15 cellular contexts compared by ENCODE assay signal in the genomic region with DNA sequence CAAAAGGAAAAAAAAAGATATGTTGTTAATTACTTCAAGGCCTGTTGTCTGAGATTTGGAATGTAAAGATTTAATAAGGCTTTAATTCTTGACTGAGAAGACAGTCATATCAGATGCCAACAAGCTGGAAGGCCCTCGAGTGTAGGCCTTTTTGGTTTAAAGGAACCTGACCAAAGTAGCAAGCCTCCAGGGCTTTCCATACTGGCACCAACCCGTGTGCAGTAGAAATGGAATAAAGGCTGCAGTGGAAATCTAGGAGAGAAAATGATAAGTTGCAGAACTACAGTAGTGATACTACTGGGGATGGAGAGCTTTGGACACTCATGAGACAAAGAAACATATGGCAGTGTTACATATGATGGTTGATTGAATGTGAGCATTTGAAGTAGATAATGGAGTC.
DNase-seq lines count a peak whose midpoint lies in the region; ATAC-seq, FAIRE-seq and TF ChIP-seq lines count a peak whose summit lies in the region.
"Had no signal": no experiment of that assay in that cellular context is flagged by ENCODE, and none has a peak within 500 bp of the region (broad histone marks: within the 10 kb centered on the region; RNA-seq: fewer than 3 reads in every experiment).

No MANE protein-coding gene starts in this region.

- no peaks in the 10 kb centered on the region for H3K27me3 ChIP-seq in neural cell (ENCODE audit: insufficient read depth, low read depth, low read length)
- H3K27me3 ChIP-seq: BE2C, SJCRH30 had no signal

- no peak for TF ChIP-seq RAD21 in neural cell (conservative IDR thresholded peaks at IDR 0.05)

- H3K27ac ChIP-seq in SK-N-MC (peak overlapping the region; percentile 15; the same call in 1 of the 2 replicates), neural cell (ENCODE audit: low read length) (peak overlapping the region; percentile 92)
- H3K27ac ChIP-seq: SJCRH30 had no signal

- no peak overlapping the region for H2AFZ ChIP-seq in neural cell (ENCODE audit: low read depth, low read length)

- in situ Hi-C loops in G401 (cut with HindIII; ENCODE audit: low sequenced_read_pairs) = no loop called here

- no peak for FAIRE-seq in H54 (lab: Jason Lieb, UNC)
- FAIRE-seq: D721Med, RCC 7860 had no signal

- no peaks in the 10 kb centered on the region for H3F3A ChIP-seq in neural cell (ENCODE audit: insufficient read depth, low read length, poor library complexity, severe bottlenecking)

- no peak overlapping the region for H3K4me2 ChIP-seq in neural cell (ENCODE audit: low read length)

- H3K36me3 ChIP-seq in SK-N-MC (ENCODE audit: insufficient read depth, low read length) (no peaks in the 10 kb centered on the region), neural cell (ENCODE audit: insufficient read depth, low read length) (no peaks in the 10 kb centered on the region)
- H3K36me3 ChIP-seq: BE2C, SJCRH30 had no signal

- no peaks in the 10 kb centered on the region for H3K9me2 ChIP-seq in neural cell (ENCODE audit: insufficient read depth, low read length)

- H3K27ac Mint-ChIP-seq in activated naive CD4-positive, alpha-beta T cell treated with anti-CD3 and anti-CD28 coated beads, Interleukin-2, amount 50 U/mL, for 72 hours = no peak overlapping the region
- H3K27ac Mint-ChIP-seq: T-helper 1 cell treated with Interleukin-12 subunit alpha and Interleukin-12 subunit beta and Interleukin-4 antibody, amounts not matched to agents 30 μg/mL and 1 μg/mL, for 36 hours had no signal

- H3K9me3 Mint-ChIP-seq in activated naive CD4-positive, alpha-beta T cell treated with anti-CD3 and anti-CD28 coated beads, Interleukin-2, amount 50 U/mL, for 72 hours = peaks cover 0 to 4% of the 10 kb centered on the region in 2 donors
- H3K9me3 Mint-ChIP-seq: T-helper 1 cell treated with Interleukin-12 subunit alpha and Interleukin-12 subunit beta and Interleukin-4 antibody, amounts not matched to agents 30 μg/mL and 1 μg/mL, for 36 hours had no signal

- H3K9me3 ChIP-seq in SK-N-MC (ENCODE audit: low read depth, low read length) (no peaks in the 10 kb centered on the region), neural cell (ENCODE audit: low read length) (no peaks in the 10 kb centered on the region)
- H3K9me3 ChIP-seq: BE2C, SJCRH30 had no signal

- TF ChIP-seq EP300 in neural cell (conservative IDR thresholded peaks at IDR 0.05; ENCODE audit: poor library complexity, severe bottlenecking) = no peak

- no peaks in the 10 kb centered on the region for H4K20me1 ChIP-seq in neural cell (ENCODE audit: insufficient read depth)

- no peak for ATAC-seq in activated naive CD4-positive, alpha-beta T cell treated with anti-CD3 and anti-CD28 coated beads, Interleukin-2, amount 50 U/mL, for 72 hours

- no peak for TF ChIP-seq POLR2A in H54 (IDR thresholded peaks at IDR 0.05; ENCODE audit: low read depth, low read length)

- peak overlapping the region; percentile 26; the same call in 1 of the 2 replicates for H3K4me3 ChIP-seq in SK-N-MC
- peak overlapping the region; percentile 54 for H3K4me3 ChIP-seq in neural cell (ENCODE audit: low read length)
- H3K4me3 ChIP-seq: SJCRH30 had no signal

- no peaks in the 10 kb centered on the region for H3K36me3 Mint-ChIP-seq in activated naive CD4-positive, alpha-beta T cell treated with anti-CD3 and anti-CD28 coated beads, Interleukin-2, amount 50 U/mL, for 72 hours

- no peaks in the 10 kb centered on the region for H3K79me2 ChIP-seq in neural cell (replicated peaks; ENCODE audit: insufficient read depth, low read length)

- H3K9ac ChIP-seq in SK-N-MC (ENCODE audit: insufficient read length) (no peak overlapping the region), neural cell (ENCODE audit: low read length) (peak overlapping the region; percentile 59)

- TF ChIP-seq CTCF in neural cell (IDR thresholded peaks at IDR 0.05; ENCODE audit: poor library complexity, severe bottlenecking) = no peak

- DNase-seq in G401 (ENCODE audit: low spot score) = peak; percentile 65
- peak; percentile 54 for DNase-seq in NCI-H146 (lab: John Stamatoyannopoulos, UW)
- no peak for DNase-seq in SK-N-MC (ENCODE audit: low read depth, low spot score)
- DNase-seq in effector CD8-positive, alpha-beta T cell (lab: John Stamatoyannopoulos, UW) = no peak
- no peak for DNase-seq in H54 (ENCODE audit: insufficient read length, low spot score)
- DNase-seq in activated naive CD4-positive, alpha-beta T cell treated with anti-CD3 and anti-CD28 coated beads, Interleukin-2, amount 50 U/mL, for 72 hours (ENCODE audit: low spot score in 2 of 2) = no peak
- DNase-seq: BE2C, DMS79, Karpas-422, NCI-H2029 treated with DMSO at 0.1 percent for 48 hours had no signal

TF ChIP-seq in neural cell, 6 proteins besides CTCF, POLR2A, EP300 and RAD21:
- TF ChIP-seq EZH2 (IDR thresholded peaks at IDR 0.05; ENCODE audit: borderline replicate concordance, insufficient read depth, low read length, poor library complexity, severe bottlenecking) (no peak), SMC3 (conservative IDR thresholded peaks at IDR 0.05; ENCODE audit: poor library complexity) (no peak), MXI1 (conservative IDR thresholded peaks at IDR 0.05; ENCODE audit: poor library complexity, severe bottlenecking) (no peak), TAF1 (IDR thresholded peaks at IDR 0.05; ENCODE audit: low read depth) (no peak), POLR2AphosphoS5 (IDR thresholded peaks at IDR 0.05) (no peak)
- TF ChIP-seq, protein P1, sequence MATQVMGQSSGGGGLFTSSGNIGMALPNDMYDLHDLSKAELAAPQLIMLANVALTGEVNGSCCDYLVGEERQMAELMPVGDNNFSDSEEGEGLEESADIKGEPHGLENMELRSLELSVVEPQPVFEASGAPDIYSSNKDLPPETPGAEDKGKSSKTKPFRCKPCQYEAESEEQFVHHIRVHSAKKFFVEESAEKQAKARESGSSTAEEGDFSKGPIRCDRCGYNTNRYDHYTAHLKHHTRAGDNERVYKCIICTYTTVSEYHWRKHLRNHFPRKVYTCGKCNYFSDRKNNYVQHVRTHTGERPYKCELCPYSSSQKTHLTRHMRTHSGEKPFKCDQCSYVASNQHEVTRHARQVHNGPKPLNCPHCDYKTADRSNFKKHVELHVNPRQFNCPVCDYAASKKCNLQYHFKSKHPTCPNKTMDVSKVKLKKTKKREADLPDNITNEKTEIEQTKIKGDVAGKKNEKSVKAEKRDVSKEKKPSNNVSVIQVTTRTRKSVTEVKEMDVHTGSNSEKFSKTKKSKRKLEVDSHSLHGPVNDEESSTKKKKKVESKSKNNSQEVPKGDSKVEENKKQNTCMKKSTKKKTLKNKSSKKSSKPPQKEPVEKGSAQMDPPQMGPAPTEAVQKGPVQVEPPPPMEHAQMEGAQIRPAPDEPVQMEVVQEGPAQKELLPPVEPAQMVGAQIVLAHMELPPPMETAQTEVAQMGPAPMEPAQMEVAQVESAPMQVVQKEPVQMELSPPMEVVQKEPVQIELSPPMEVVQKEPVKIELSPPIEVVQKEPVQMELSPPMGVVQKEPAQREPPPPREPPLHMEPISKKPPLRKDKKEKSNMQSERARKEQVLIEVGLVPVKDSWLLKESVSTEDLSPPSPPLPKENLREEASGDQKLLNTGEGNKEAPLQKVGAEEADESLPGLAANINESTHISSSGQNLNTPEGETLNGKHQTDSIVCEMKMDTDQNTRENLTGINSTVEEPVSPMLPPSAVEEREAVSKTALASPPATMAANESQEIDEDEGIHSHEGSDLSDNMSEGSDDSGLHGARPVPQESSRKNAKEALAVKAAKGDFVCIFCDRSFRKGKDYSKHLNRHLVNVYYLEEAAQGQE (IDR thresholded peaks at IDR 0.05; ENCODE audit: borderline replicate concordance) = no peak

Comparison
In these comparisons a context has a peak if more than half of its experiments do, and no peak if none do; other contexts are left out.
1. DNase-seq: peak in G401 (single experiment) and NCI-H146 (single experiment); none in SK-N-MC (single experiment), effector CD8-positive, alpha-beta T cell (single experiment), H54 (single experiment) and activated naive CD4-positive, alpha-beta T cell treated with anti-CD3 and anti-CD28 coated beads, Interleukin-2, amount 50 U/mL, for 72 hours (0 of 2).